Comparison of ENCODE assay signal across 1 cellular context in the genomic region with DNA sequence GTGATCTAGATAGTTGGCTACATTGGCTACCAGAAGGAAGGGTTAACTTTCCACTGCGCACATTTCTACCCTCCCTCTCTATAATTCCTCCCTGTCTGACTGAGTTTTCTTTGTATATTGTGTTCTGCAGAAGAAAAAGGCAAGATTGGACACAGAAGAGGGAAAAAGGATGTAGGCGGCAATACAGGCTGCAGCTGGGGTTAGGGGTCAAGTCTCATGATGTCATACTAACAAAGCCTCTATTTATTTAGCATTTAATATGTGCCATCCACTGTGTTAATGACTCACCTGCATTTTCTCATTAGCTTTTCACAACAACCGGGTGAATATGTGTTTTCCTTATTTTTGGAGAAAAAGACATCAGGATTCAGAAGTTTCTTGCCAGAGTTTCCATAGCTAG.
TF ChIP-seq lines count a peak whose summit lies in the region.

No MANE protein-coding gene starts in this region.

TF ChIP-seq in HCT116, 20 proteins besides CTCF, POLR2A, EP300 and RAD21 (continued from another document):
- TF ChIP-seq FOSL1 (IDR thresholded peaks at IDR 0.05; ENCODE audit: low read depth) (no peak), POLR2AphosphoS5 (IDR thresholded peaks at IDR 0.05; ENCODE audit: low read depth, low read length) (no peak), SIN3A (IDR thresholded peaks at IDR 0.05; ENCODE audit: low read depth) (no peak), SRF (IDR thresholded peaks at IDR 0.05; ENCODE audit: low read depth) (no peak), JUND (IDR thresholded peaks at IDR 0.05) (no peak), YY1 (IDR thresholded peaks at IDR 0.05; ENCODE audit: extremely low read depth, insufficient replicate concordance, low read depth, low read length) (no peak), EGR1 (IDR thresholded peaks at IDR 0.05; ENCODE audit: low read depth) (no peak), EZH2phosphoT487 (IDR thresholded peaks at IDR 0.05; ENCODE audit: borderline replicate concordance) (no peak), CBX3 (IDR thresholded peaks at IDR 0.05; ENCODE audit: low read depth) (no peak), TCF7L2 (IDR thresholded peaks at IDR 0.05; ENCODE audit: borderline replicate concordance, extremely low read depth, insufficient read depth, insufficient read length) (no peak), ELF1 (IDR thresholded peaks at IDR 0.05; ENCODE audit: borderline replicate concordance, low read depth) (no peak)
- TF ChIP-seq, protein P1, sequence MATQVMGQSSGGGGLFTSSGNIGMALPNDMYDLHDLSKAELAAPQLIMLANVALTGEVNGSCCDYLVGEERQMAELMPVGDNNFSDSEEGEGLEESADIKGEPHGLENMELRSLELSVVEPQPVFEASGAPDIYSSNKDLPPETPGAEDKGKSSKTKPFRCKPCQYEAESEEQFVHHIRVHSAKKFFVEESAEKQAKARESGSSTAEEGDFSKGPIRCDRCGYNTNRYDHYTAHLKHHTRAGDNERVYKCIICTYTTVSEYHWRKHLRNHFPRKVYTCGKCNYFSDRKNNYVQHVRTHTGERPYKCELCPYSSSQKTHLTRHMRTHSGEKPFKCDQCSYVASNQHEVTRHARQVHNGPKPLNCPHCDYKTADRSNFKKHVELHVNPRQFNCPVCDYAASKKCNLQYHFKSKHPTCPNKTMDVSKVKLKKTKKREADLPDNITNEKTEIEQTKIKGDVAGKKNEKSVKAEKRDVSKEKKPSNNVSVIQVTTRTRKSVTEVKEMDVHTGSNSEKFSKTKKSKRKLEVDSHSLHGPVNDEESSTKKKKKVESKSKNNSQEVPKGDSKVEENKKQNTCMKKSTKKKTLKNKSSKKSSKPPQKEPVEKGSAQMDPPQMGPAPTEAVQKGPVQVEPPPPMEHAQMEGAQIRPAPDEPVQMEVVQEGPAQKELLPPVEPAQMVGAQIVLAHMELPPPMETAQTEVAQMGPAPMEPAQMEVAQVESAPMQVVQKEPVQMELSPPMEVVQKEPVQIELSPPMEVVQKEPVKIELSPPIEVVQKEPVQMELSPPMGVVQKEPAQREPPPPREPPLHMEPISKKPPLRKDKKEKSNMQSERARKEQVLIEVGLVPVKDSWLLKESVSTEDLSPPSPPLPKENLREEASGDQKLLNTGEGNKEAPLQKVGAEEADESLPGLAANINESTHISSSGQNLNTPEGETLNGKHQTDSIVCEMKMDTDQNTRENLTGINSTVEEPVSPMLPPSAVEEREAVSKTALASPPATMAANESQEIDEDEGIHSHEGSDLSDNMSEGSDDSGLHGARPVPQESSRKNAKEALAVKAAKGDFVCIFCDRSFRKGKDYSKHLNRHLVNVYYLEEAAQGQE (IDR thresholded peaks at IDR 0.05; ENCODE audit: low read depth) = no peak
- TF ChIP-seq, protein P2, sequence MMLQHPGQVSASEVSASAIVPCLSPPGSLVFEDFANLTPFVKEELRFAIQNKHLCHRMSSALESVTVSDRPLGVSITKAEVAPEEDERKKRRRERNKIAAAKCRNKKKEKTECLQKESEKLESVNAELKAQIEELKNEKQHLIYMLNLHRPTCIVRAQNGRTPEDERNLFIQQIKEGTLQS (IDR thresholded peaks at IDR 0.05) = no peak
TF ChIP-seq in HCT116: peak in this region for 0.
